Comparison of ENCODE assay signal across 8 cellular contexts in the genomic region with DNA sequence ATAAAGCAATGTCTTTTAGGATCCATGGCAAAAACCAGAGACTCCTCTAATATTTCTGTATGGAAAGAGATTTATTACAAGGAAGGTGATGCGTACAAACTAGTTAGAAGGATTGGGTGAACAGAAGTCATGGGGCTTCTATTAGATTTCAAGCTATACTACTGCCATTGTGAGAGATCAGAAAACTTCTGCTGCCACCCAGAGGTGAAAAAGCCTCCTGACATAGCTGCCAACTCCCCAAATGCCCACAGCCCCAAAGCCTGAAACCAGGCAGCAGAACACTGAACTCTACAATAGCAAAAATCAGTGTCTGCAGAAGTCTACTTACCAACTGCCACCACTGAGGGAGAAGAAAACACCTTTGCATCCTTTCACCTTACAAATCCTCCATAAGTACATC.
DNase-seq lines count a peak whose midpoint lies in the region; ATAC-seq and TF ChIP-seq lines count a peak whose summit lies in the region.

No MANE protein-coding gene starts in this region.

- no peak overlapping the region for H3K4me3 ChIP-seq in BE2C (ENCODE audit: low read depth, low read length)
- H3K4me3 ChIP-seq in Panc1 (ENCODE audit: low read depth in 2 of 2, low read length in 2 of 2) = no peak overlapping the region

- POLR2A ChIA-PET in Panc1 (lab: Charles Lee) = no interaction called here

- DNase-seq in BE2C = peak; percentile 48
- peak; percentile 4 for DNase-seq in GM20000 (ENCODE audit: low spot score)
- DNase-seq in Panc1 (ENCODE audit: low read depth, low spot score) = no peak
- DNase-seq in head of caudate nucleus = peak in 34 of 42 donors; percentile 1 to 64 (median 32)
- no peak for DNase-seq in NCI-H1694 (lab: John Stamatoyannopoulos, UW)
- no peak for DNase-seq in hepatic stellate cell (ENCODE audit: low spot score)

- H3K9me3 ChIP-seq in BE2C = no peaks in the 10 kb centered on the region
- no peaks in the 10 kb centered on the region for H3K9me3 ChIP-seq in Panc1 (ENCODE audit: control insufficient read depth, insufficient read depth, low read depth, low read length)

- peak; percentile 72 for TF ChIP-seq CTCF in BE2C (IDR thresholded peaks at IDR 0.05; ENCODE audit: low read depth, low read length)
- TF ChIP-seq CTCF in GM20000 (IDR thresholded peaks at IDR 0.05; ENCODE audit: extremely low read depth, missing control alignments) = no peak
- TF ChIP-seq CTCF in Panc1 (IDR thresholded peaks at IDR 0.05) = peak; percentile 62

- ATAC-seq in Panc1 = peak; percentile 75; the same call in 1 of the 2 replicates
- ATAC-seq in GM18498 (IDR thresholded peaks at IDR 0.05; ENCODE audit: unreplicated experiment) = no peak
- ATAC-seq in HG03045 (IDR thresholded peaks at IDR 0.05; ENCODE audit: unreplicated experiment) = no peak

- in situ Hi-C loops in Panc1 (cut with HindIII; ENCODE audit: low pct_unique_long_range_greater_than_20kb, low sequenced_read_pairs) = no loop called here

- H3K4me1 ChIP-seq in BE2C (no peaks in the 10 kb centered on the region), Panc1 (ENCODE audit: control insufficient read depth, insufficient read depth, low read length) (no peaks in the 10 kb centered on the region)

- no peaks in the 10 kb centered on the region for H3K27me3 ChIP-seq in BE2C
- no peaks in the 10 kb centered on the region for H3K27me3 ChIP-seq in Panc1 (ENCODE audit: control insufficient read depth, insufficient read depth, low read length)

- intact Hi-C loops in Panc1 (cut with micrococcal nuclease; ENCODE audit: unreplicated experiment) (no loop called here), head of caudate nucleus (cut with DNase I) (no loop called here)

- CTCF ChIA-PET in Panc1 (lab: Charles Lee) = no interaction called here

- BruUV-seq in Panc1 (replicated peaks; lab: Mats Ljungman, UMichigan) = no TSS peak

- no peaks in the 10 kb centered on the region for H3K36me3 ChIP-seq in BE2C
- H3K36me3 ChIP-seq in Panc1 (ENCODE audit: control insufficient read depth, insufficient read depth, low read length) = no peaks in the 10 kb centered on the region

- H3K27ac ChIP-seq in Panc1 (ENCODE audit: low read length) = no peak overlapping the region

Comparison
In these comparisons a context has a peak if more than half of its experiments do, and no peak if none do; other contexts are left out.
1. DNase-seq: peak in BE2C (single experiment), GM20000 (single experiment) and head of caudate nucleus (34 of 42); none in Panc1 (single experiment), NCI-H1694 (single experiment) and hepatic stellate cell (single experiment).